8 cellular contexts compared by ENCODE assay signal in the genomic region with DNA sequence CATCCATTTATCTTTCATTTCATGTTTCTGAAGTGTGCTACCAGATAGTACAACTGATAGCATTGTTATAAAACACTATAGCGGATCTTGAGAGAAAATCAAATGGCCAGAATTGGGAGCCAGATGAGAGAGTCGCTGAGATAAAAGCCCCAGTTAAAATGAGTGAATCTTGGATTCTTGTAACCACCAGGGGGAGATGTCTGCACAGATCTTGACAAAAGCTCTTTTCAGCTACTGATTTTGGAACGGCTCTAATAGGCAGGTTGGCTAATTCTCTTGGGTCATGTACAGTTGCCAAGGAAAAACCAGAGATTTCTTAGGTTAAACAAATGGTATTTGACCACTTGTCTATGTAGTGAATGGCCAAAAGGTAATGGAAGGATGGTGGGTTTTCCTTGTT. TPM values are rescaled to one million over a fixed set of nuclear protein-coding genes. Genes with fewer than 3 reads are reported as not detected.
DNase-seq lines count a peak whose midpoint lies in the region; ATAC-seq and TF ChIP-seq lines count a peak whose summit lies in the region.

No MANE protein-coding gene starts in this region.

- intact Hi-C loops in left cardiac atrium (cut with DNase I) = loop anchor here in 1 of 2 donors (1.0 kb wide), 1 partner anchor 173 kb away; no protein-coding TSS in a partner anchor

- peak; percentile 65 for TF ChIP-seq CTCF in GM10266 (IDR thresholded peaks at IDR 0.05; ENCODE audit: control insufficient read depth, insufficient read depth, low read depth, missing control alignments)

- peak; percentile 55 to 78 for ATAC-seq in left cardiac atrium
- ATAC-seq in HG03108 (IDR thresholded peaks at IDR 0.05; ENCODE audit: unreplicated experiment) = no peak

- peak; percentile 52 to 61 for DNase-seq in AML-193 (lab: John Stamatoyannopoulos, UW)
- peak; percentile 40 for DNase-seq in GM10266 (ENCODE audit: extremely low spot score)
- DNase-seq in NCI-H1694 treated with DMSO at 0.1 percent for 48 hours (lab: John Stamatoyannopoulos, UW) = peak; percentile 13
- peak; percentile 7 for DNase-seq in activated gamma-delta T cell treated with anti-CD3 and anti-CD28 coated beads, Interleukin-2, amount 50 U/mL, for 16 hours (ENCODE audit: low read depth)
- DNase-seq in left cardiac atrium = no peak
- DNase-seq in renal cortical epithelial cell (ENCODE audit: low read depth) = peak; percentile 71
- DNase-seq in NCI-H1092 treated with DMSO at 0.1 percent for 48 hours (lab: John Stamatoyannopoulos, UW) = no peak

RNA-seq across cellular contexts. Expression of a gene that starts 21.7 kb away (rescaled TPM):
- under 1 TPM; 0.09 to 0.39 TPM for total RNA-seq in left cardiac atrium
- total RNA-seq in renal cortical epithelial cell = 0.17 and 0.99 TPM in 2 replicates

Comparison
In these comparisons a context has a peak if more than half of its experiments do, and no peak if none do; other contexts are left out.
1. DNase-seq: peak in AML-193 (2 of 2), GM10266 (single experiment), NCI-H1694 treated with DMSO at 0.1 percent for 48 hours (single experiment), activated gamma-delta T cell treated with anti-CD3 and anti-CD28 coated beads, Interleukin-2, amount 50 U/mL, for 16 hours (single experiment) and renal cortical epithelial cell (single experiment); none in left cardiac atrium (single experiment) and NCI-H1092 treated with DMSO at 0.1 percent for 48 hours (single experiment).